8 cellular contexts compared by ENCODE assay signal in the genomic region with DNA sequence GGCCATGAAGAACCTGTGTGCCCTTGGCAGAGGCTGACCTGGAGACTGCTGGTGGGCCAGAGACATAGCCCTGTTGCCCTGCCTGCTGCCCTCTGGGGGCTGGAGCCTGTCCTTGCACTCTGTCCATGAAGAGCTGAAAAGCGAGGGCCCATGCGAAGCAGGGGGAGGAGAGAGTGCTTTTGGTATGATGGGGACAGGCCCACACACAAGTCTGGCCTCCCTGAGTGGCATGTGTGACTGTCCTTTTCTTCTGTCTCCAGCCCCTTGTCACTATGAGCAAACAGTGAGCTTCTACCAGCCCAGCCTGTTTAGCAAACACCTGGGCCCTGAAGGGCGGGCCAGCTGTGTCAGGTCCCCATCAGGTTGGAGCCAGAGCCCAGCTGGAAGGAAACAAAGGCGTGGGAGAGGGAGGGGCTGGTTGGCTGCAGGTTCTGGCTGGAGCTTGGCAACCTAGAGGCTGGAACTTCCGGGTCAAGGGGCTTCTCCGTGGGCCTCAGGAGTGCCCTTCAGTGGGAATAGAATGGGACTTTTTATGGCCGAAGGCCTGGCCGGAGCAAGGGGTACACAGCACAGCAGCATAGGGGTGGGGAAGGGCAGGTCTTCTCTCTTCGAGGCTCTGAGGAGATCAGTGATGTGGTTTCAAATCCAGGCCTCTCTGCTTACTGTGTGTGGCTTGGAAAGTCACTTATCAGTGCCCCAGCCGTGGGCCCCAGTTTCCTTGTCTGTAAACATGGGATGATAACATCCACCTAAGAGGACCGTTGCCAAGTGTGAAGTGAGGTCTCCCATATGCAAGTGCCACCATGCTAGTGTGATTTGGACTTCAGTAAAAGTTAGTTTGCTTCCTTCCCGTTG. TPM values are rescaled to one million over a fixed set of nuclear protein-coding genes. Genes with fewer than 3 reads are reported as not detected.
A peak's percentile ranks its signal among the peaks of the same experiment; 100 is the strongest.
DNase-seq lines count a peak whose midpoint lies in the region; ATAC-seq, FAIRE-seq and TF ChIP-seq lines count a peak whose summit lies in the region.

No MANE protein-coding gene starts in this region.

- H3K56ac ChIP-seq in mesendoderm (ENCODE audit: low read length), result no peak overlapping the region

- no peaks in the 10 kb centered on the region for H3K79me2 ChIP-seq in mesendoderm (ENCODE audit: control insufficient read depth, insufficient read depth, low read length)

- no peak overlapping the region for H3K9ac ChIP-seq in mesendoderm (ENCODE audit: low read length)

- H3K4ac ChIP-seq in mesendoderm (ENCODE audit: low read depth, low read length), result no peak overlapping the region

- H2BK15ac ChIP-seq in mesendoderm (replicated peaks; ENCODE audit: low read depth), result no peak overlapping the region

- H2BK5ac ChIP-seq in mesendoderm (ENCODE audit: low read length), result no peak overlapping the region

- no peak overlapping the region for H4K5ac ChIP-seq in mesendoderm (ENCODE audit: low read length)

- TF ChIP-seq POLR2A in GM12892 (IDR thresholded peaks at IDR 0.05; ENCODE audit: low read depth, low read length), result no peak

- H3K4me1 ChIP-seq in mesendoderm (ENCODE audit: control insufficient read depth, low read depth, low read length), result peaks cover 4% of the 10 kb centered on the region

- no peak overlapping the region for H3K18ac ChIP-seq in mesendoderm (ENCODE audit: low read length)

- peak; percentile 80 for TF ChIP-seq CTCF in cardiac fibroblast (IDR thresholded peaks at IDR 0.05; ENCODE audit: low read depth, low read length)

- H4K8ac ChIP-seq in mesendoderm (ENCODE audit: low read depth, low read length), result no peak overlapping the region

- no CpG with 5 or more reads among the region's 12 CpGs for WGBS in mesendoderm (ENCODE audit: extremely low coverage, insufficient coverage, low lambda C conversion rate)

- DNase-seq in AML-193 (lab: John Stamatoyannopoulos, UW) (peak; percentile 24 to 34), GM12892 (ENCODE audit: insufficient read length) (peak; percentile 61), RPMI8226 (peak; percentile 69), cardiac fibroblast (ENCODE audit: low read depth in 2 of 2) (peak; percentile 52 to 54), mesendoderm (peak; percentile 83), caudate nucleus (lab: John Stamatoyannopoulos, UW) (no peak)

- no peak overlapping the region for H2BK120ac ChIP-seq in mesendoderm (ENCODE audit: low read depth, low read length)

- H3K23ac ChIP-seq in mesendoderm (ENCODE audit: low read length), result no peak overlapping the region

- H3K27me3 ChIP-seq in mesendoderm (ENCODE audit: insufficient read depth, low read length, poor library complexity), result no peaks in the 10 kb centered on the region

- H3K27ac ChIP-seq in mesendoderm (ENCODE audit: low read depth, low read length) (no peak overlapping the region), caudate nucleus (ENCODE audit: low read depth, low read length) (no peak overlapping the region)

- FAIRE-seq in GM12892 (lab: Jason Lieb, UNC), result no peak

- no peaks in the 10 kb centered on the region for H3K36me3 ChIP-seq in mesendoderm (ENCODE audit: control insufficient read depth, insufficient read depth, low read length)

- H3K4me3 ChIP-seq in cardiac fibroblast (replicated peaks in 1 of 2; ENCODE audit: low read depth in 2 of 2, low read length in 2 of 2) (no peak overlapping the region), mesendoderm (ENCODE audit: low read length) (no peak overlapping the region)

- peaks cover 6% of the 10 kb centered on the region for H3K79me1 ChIP-seq in mesendoderm (ENCODE audit: low read length)

- ATAC-seq in HG03196 (IDR thresholded peaks at IDR 0.05; ENCODE audit: unreplicated experiment), result peak; percentile 48
- ATAC-seq in GM18498 (IDR thresholded peaks at IDR 0.05; ENCODE audit: unreplicated experiment), result no peak

- no peak overlapping the region for H3K4me2 ChIP-seq in mesendoderm (ENCODE audit: low read length)

- H2AK5ac ChIP-seq in mesendoderm (ENCODE audit: low read length), result no peak overlapping the region

RNA-seq across cellular contexts. Expression of gene QSOX1, which starts 14.3 kb away (rescaled TPM):
- 14.2 TPM for polyA plus RNA-seq in GM12892 (2012; ENCODE audit: missing spikeins)
- 46.3 TPM for polyA plus RNA-seq in mesendoderm (2013, experiment 1 of 2)
- polyA plus RNA-seq in mesendoderm (2013, experiment 2 of 2), result 47.4 TPM

Comparison
In these comparisons a context has a peak if more than half of its experiments do, and no peak if none do; other contexts are left out.
1. DNase-seq: peak in AML-193 (2 of 2), GM12892 (single experiment), RPMI8226 (single experiment), cardiac fibroblast (2 of 2) and mesendoderm (single experiment); none in caudate nucleus (0 of 61).